ENCODE assay signal across 21 cellular contexts in genomic region chr4:176547005-176547404, GRCh38.
A peak's percentile ranks its signal among the peaks of the same experiment; 100 is the strongest.
DNase-seq lines count a peak whose midpoint lies in the region; ATAC-seq and TF ChIP-seq lines count a peak whose summit lies in the region.
"Had no signal": no experiment of that assay in that cellular context is flagged by ENCODE, and none has a peak within 500 bp of the region (broad histone marks: within the 10 kb centered on the region; RNA-seq: fewer than 3 reads in every experiment).

No MANE protein-coding gene starts in this region.

- no peaks in the 10 kb centered on the region for H3K79me2 ChIP-seq in H9 (ENCODE audit: insufficient read depth, low read length)

- CTCF ChIA-PET in activated CD8-positive, alpha-beta T cell treated with anti-CD3 and anti-CD28 coated beads for 36 hours (lab: Charles Lee) = no interaction called here

- H3T11ph ChIP-seq in H9 (ENCODE audit: low read length) = no peak overlapping the region

- H3K27me3 ChIP-seq in H9 (ENCODE audit: insufficient read depth, low read length) = no peaks in the 10 kb centered on the region
- H3K27me3 ChIP-seq: Peyer's patch had no signal

- H2AK5ac ChIP-seq in H9 (ENCODE audit: insufficient read length, low read length) = no peak overlapping the region

- no peak overlapping the region for H3K4ac ChIP-seq in H9 (ENCODE audit: low read depth, low read length)

- H3K9me3 ChIP-seq in H9 (ENCODE audit: control insufficient read depth, low read depth, low read length) = no peaks in the 10 kb centered on the region
- H3K9me3 ChIP-seq: HAP-1 had no signal

- H3K27me3 Mint-ChIP-seq in HFFc6 (ENCODE audit: insufficient read depth) = no peaks in the 10 kb centered on the region
- H3K27me3 Mint-ChIP-seq in H9 (ENCODE audit: low read depth) = no peaks in the 10 kb centered on the region
- H3K27me3 Mint-ChIP-seq in activated CD8-positive, alpha-beta T cell treated with anti-CD3 and anti-CD28 coated beads for 36 hours = no peaks in the 10 kb centered on the region
- no peaks in the 10 kb centered on the region for H3K27me3 Mint-ChIP-seq in endothelial cell (ENCODE audit: unreplicated experiment)
- H3K27me3 Mint-ChIP-seq: activated naive CD8-positive, alpha-beta T cell treated with anti-CD3 and anti-CD28 coated beads for 36 hours; central memory CD8-positive, alpha-beta T cell; memory B cell; stimulated activated naive CD8-positive, alpha-beta T cell treated with anti-CD3 and anti-CD28 coated beads, Interleukin-15, Interleukin-2, amounts not matched to agents 100 ng/mL and 50 ng/mL, for 24 hours had no signal

- H3K4me2 ChIP-seq in H9 (ENCODE audit: insufficient read depth, insufficient read length, low read length) = no peak overlapping the region

- H3K14ac ChIP-seq in H9 (ENCODE audit: insufficient read depth, low read length) = no peak overlapping the region

- no peaks in the 10 kb centered on the region for H3K4me1 ChIP-seq in H9 (ENCODE audit: insufficient read depth, low read length)
- H3K4me1 ChIP-seq: HAP-1, Peyer's patch had no signal

- H3K9me3 Mint-ChIP-seq in HFFc6 = 0 out of 2 replicates have a peak, but pooled peaks cover 5% of the 10 kb centered on the region
- no peaks in the 10 kb centered on the region for H3K9me3 Mint-ChIP-seq in H9
- H3K9me3 Mint-ChIP-seq in activated CD8-positive, alpha-beta T cell treated with anti-CD3 and anti-CD28 coated beads for 36 hours = no peaks in the 10 kb centered on the region
- no peaks in the 10 kb centered on the region for H3K9me3 Mint-ChIP-seq in endothelial cell (ENCODE audit: unreplicated experiment)
- H3K9me3 Mint-ChIP-seq: activated T-cell treated with anti-CD3 and anti-CD28 coated beads, Interleukin-2, amount 50 U/mL, for 4 hours; central memory CD8-positive, alpha-beta T cell; memory B cell had no signal

- in situ Hi-C loops in astrocyte of the cerebellum (cut with HindIII; ENCODE audit: low sequenced_read_pairs) = no loop called here

- TF ChIP-seq CTCF in HFFc6 (IDR thresholded peaks at IDR 0.05) = no peak
- no peak for TF ChIP-seq CTCF in astrocyte of the cerebellum (IDR thresholded peaks at IDR 0.05; ENCODE audit: low read depth, low read length, missing control alignments)
- no peak for TF ChIP-seq CTCF in H9 (conservative IDR thresholded peaks at IDR 0.05)
- no peak for TF ChIP-seq CTCF in activated CD8-positive, alpha-beta T cell treated with anti-CD3 and anti-CD28 coated beads for 36 hours (IDR thresholded peaks at IDR 0.05)
- TF ChIP-seq CTCF in endothelial cell (IDR thresholded peaks at IDR 0.05; ENCODE audit: unreplicated experiment) = no peak

- no CpG with 5 or more reads among the region's 4 CpGs for WGBS in H9 (ENCODE audit: extremely low coverage, insufficient read length, low lambda C conversion rate)

- H2BK12ac ChIP-seq in H9 (ENCODE audit: insufficient read length, low read depth, low read length) = no peak overlapping the region

- no peak overlapping the region for H2BK120ac ChIP-seq in H9 (ENCODE audit: low read depth, low read length, poor library complexity, severe bottlenecking)

- no peak overlapping the region for H3K27ac ChIP-seq in H9 (ENCODE audit: insufficient read length, low read depth, low read length)
- H3K27ac ChIP-seq: Peyer's patch had no signal

- H3K23ac ChIP-seq in H9 (ENCODE audit: insufficient read length, low read depth, low read length) = no peak overlapping the region

- intact Hi-C loops in activated CD8-positive, alpha-beta T cell treated with anti-CD3 and anti-CD28 coated beads for 36 hours (cut with micrococcal nuclease) = no loop called here

- H3K36me3 Mint-ChIP-seq in HFFc6 (ENCODE audit: low read depth) (peaks cover 4% of the 10 kb centered on the region; the same call in 1 of the 2 replicates), H9 (ENCODE audit: insufficient read depth in 1 of 3, low read depth in 3 of 3) (no peaks in the 10 kb centered on the region), endothelial cell (ENCODE audit: low read depth, unreplicated experiment) (no peaks in the 10 kb centered on the region)
- H3K36me3 Mint-ChIP-seq in activated CD8-positive, alpha-beta T cell treated with anti-CD3 and anti-CD28 coated beads for 36 hours (ENCODE audit: low read depth) = no peaks in the 10 kb centered on the region
- H3K36me3 Mint-ChIP-seq: activated naive CD8-positive, alpha-beta T cell treated with anti-CD3 and anti-CD28 coated beads for 36 hours; memory B cell had no signal

- no peak overlapping the region for H2AFZ ChIP-seq in H9 (ENCODE audit: low read length)

- H3K23me2 ChIP-seq in H9 (ENCODE audit: insufficient read length, low read depth, low read length, poor library complexity, severe bottlenecking) = no peaks in the 10 kb centered on the region

- H4K20me1 ChIP-seq in H9 (ENCODE audit: control insufficient read depth, insufficient read depth, insufficient read length) = no peaks in the 10 kb centered on the region

- no peak overlapping the region for H4K5ac ChIP-seq in H9 (ENCODE audit: insufficient read length, low read depth, low read length)

- no peak overlapping the region for H2BK5ac ChIP-seq in H9 (ENCODE audit: insufficient read length, low read length)

- peak overlapping the region; percentile 3; the same call in 1 of the 2 replicates for H3K27ac Mint-ChIP-seq in HFFc6
- no peak overlapping the region for H3K27ac Mint-ChIP-seq in H9
- H3K27ac Mint-ChIP-seq in activated CD8-positive, alpha-beta T cell treated with anti-CD3 and anti-CD28 coated beads for 36 hours = no peak overlapping the region
- H3K27ac Mint-ChIP-seq in endothelial cell (ENCODE audit: unreplicated experiment) = no peak overlapping the region
- H3K27ac Mint-ChIP-seq: activated naive CD8-positive, alpha-beta T cell treated with anti-CD3 and anti-CD28 coated beads for 36 hours; memory B cell; stimulated activated naive CD8-positive, alpha-beta T cell treated with anti-CD3 and anti-CD28 coated beads, Interleukin-15, Interleukin-2, amounts not matched to agents 100 ng/mL and 50 ng/mL, for 24 hours had no signal

- no peak overlapping the region for H3K56ac ChIP-seq in H9 (ENCODE audit: insufficient read length, low read depth, low read length)

- no peak overlapping the region for H3K18ac ChIP-seq in H9 (ENCODE audit: insufficient read length, low read depth, low read length)

- H3K4me1 Mint-ChIP-seq in HFFc6 (ENCODE audit: low read depth) (peaks cover 49% of the 10 kb centered on the region), H9 (no peaks in the 10 kb centered on the region), endothelial cell (ENCODE audit: unreplicated experiment) (no peaks in the 10 kb centered on the region)
- H3K4me1 Mint-ChIP-seq in activated CD8-positive, alpha-beta T cell treated with anti-CD3 and anti-CD28 coated beads for 36 hours (ENCODE audit: low read depth) = no peaks in the 10 kb centered on the region
- H3K4me1 Mint-ChIP-seq: activated naive CD8-positive, alpha-beta T cell treated with anti-CD3 and anti-CD28 coated beads for 36 hours; central memory CD8-positive, alpha-beta T cell; memory B cell had no signal

- no peaks in the 10 kb centered on the region for H3K79me1 ChIP-seq in H9 (ENCODE audit: insufficient read depth, low read depth, low read length, poor library complexity, severe bottlenecking)

- no peak for ATAC-seq in activated CD8-positive, alpha-beta T cell treated with anti-CD3 and anti-CD28 coated beads for 36 hours
- no peak for ATAC-seq in GM19351 (IDR thresholded peaks at IDR 0.05; ENCODE audit: unreplicated experiment)
- ATAC-seq: activated T-cell treated with anti-CD3 and anti-CD28 coated beads, Interleukin-2, amount 50 U/mL, for 4 hours had no signal

- POLR2A ChIA-PET in activated CD8-positive, alpha-beta T cell treated with anti-CD3 and anti-CD28 coated beads for 36 hours (lab: Charles Lee) = no interaction called here

- H3K4me3 Mint-ChIP-seq in HFFc6 = no peak overlapping the region
- no peak overlapping the region for H3K4me3 Mint-ChIP-seq in H9
- H3K4me3 Mint-ChIP-seq in activated CD8-positive, alpha-beta T cell treated with anti-CD3 and anti-CD28 coated beads for 36 hours = no peak overlapping the region
- H3K4me3 Mint-ChIP-seq in endothelial cell (ENCODE audit: unreplicated experiment) = no peak overlapping the region
- H3K4me3 Mint-ChIP-seq: activated naive CD8-positive, alpha-beta T cell treated with anti-CD3 and anti-CD28 coated beads for 36 hours; activated T-cell treated with anti-CD3 and anti-CD28 coated beads, Interleukin-2, amount 50 U/mL, for 4 hours; central memory CD8-positive, alpha-beta T cell; memory B cell; neural crest cell; stimulated activated naive CD8-positive, alpha-beta T cell treated with anti-CD3 and anti-CD28 coated beads, Interleukin-15, Interleukin-2, amounts not matched to agents 100 ng/mL and 50 ng/mL, for 24 hours had no signal

- H4K91ac ChIP-seq in H9 (ENCODE audit: insufficient read length, low read depth, low read length) = no peak overlapping the region

- H3K4me3 ChIP-seq in astrocyte of the cerebellum (ENCODE audit: low read depth, low read length) = no peak overlapping the region
- H3K4me3 ChIP-seq: HAP-1, Peyer's patch had no signal

- H3K9ac ChIP-seq in H9 (ENCODE audit: extremely low read depth, insufficient read length, low read length) = no peak overlapping the region

- DNase-seq in AG08396 (ENCODE audit: low spot score) = peak; percentile 43
- peak; percentile 47 for DNase-seq in HFFc6
- DNase-seq in astrocyte of the cerebellum (ENCODE audit: low read depth) = peak; percentile 50
- peak; percentile 94 for DNase-seq in iris pigment epithelial cell (ENCODE audit: low read depth)
- DNase-seq in H9 = no peak
- DNase-seq in activated CD8-positive, alpha-beta T cell treated with anti-CD3 and anti-CD28 coated beads for 36 hours = no peak
- DNase-seq in endothelial cell (ENCODE audit: low spot score) = no peak
- DNase-seq: activated CD4-positive, alpha-beta T cell treated with anti-CD3 and anti-CD28 coated beads, Interleukin-2, amount 50 U/mL, for 4 hours; activated naive CD8-positive, alpha-beta T cell treated with anti-CD3 and anti-CD28 coated beads for 36 hours; activated T-cell treated with anti-CD3 and anti-CD28 coated beads, Interleukin-2, amount 50 U/mL, for 4 hours; glutamatergic neuron; islet precursor cell; NCI-H2029 treated with DMSO at 0.1 percent for 48 hours; NCI-H526 treated with DMSO at 0.1 percent for 48 hours; Peyer's patch had no signal

- no peak overlapping the region for H2BK15ac ChIP-seq in H9 (ENCODE audit: low read depth, low read length)

- no peak overlapping the region for H2BK20ac ChIP-seq in H9 (ENCODE audit: low read depth, low read length, poor library complexity, severe bottlenecking)

- H4K8ac ChIP-seq in H9 (replicated peaks; ENCODE audit: insufficient read length, low read depth, low read length) = no peak overlapping the region

Comparison
In these comparisons a context has a peak if more than half of its experiments do, and no peak if none do; other contexts are left out.
1. DNase-seq: peak in AG08396 (single experiment), HFFc6 (single experiment), astrocyte of the cerebellum (single experiment) and iris pigment epithelial cell (single experiment); none in H9 (single experiment), activated CD8-positive, alpha-beta T cell treated with anti-CD3 and anti-CD28 coated beads for 36 hours (single experiment) and endothelial cell (single experiment).